ENCODE assay signal across 1 cellular context in the genomic region with DNA sequence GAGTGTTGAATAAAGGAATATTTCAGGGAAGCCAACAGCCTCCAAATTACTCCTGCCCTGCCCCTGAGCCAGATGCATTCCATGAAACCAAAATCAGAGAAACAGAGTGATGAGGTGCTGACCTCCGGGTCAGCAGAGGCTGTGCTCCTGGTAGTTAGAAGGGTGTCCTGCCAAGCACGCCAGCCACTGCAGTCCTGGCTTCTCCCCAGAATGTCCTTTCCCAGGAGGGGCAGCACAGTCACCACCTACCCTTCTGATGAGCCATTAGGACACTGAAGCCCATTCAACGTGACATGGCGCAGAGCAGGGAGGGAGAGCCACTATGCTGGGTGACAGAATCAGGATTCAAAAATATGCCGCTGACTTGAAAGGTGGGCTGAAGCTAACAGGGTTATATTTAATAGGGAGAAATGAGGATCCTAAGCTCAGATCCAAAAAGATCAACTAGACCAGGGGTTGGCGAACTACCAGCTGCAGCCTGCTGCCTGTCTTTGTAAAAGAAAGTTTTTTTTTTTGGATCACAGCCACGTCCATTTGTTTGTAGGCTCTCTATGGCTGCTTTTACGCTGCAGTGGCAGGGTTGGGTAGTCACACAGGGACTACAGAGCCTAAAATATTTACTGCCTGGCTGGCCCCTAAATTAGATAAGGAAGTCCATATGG.
TF ChIP-seq lines count a peak whose summit lies in the region.

No MANE protein-coding gene starts in this region.

TF ChIP-seq in H1, 55 proteins besides CTCF, POLR2A, EP300 and RAD21:
- TF ChIP-seq, protein P1, sequence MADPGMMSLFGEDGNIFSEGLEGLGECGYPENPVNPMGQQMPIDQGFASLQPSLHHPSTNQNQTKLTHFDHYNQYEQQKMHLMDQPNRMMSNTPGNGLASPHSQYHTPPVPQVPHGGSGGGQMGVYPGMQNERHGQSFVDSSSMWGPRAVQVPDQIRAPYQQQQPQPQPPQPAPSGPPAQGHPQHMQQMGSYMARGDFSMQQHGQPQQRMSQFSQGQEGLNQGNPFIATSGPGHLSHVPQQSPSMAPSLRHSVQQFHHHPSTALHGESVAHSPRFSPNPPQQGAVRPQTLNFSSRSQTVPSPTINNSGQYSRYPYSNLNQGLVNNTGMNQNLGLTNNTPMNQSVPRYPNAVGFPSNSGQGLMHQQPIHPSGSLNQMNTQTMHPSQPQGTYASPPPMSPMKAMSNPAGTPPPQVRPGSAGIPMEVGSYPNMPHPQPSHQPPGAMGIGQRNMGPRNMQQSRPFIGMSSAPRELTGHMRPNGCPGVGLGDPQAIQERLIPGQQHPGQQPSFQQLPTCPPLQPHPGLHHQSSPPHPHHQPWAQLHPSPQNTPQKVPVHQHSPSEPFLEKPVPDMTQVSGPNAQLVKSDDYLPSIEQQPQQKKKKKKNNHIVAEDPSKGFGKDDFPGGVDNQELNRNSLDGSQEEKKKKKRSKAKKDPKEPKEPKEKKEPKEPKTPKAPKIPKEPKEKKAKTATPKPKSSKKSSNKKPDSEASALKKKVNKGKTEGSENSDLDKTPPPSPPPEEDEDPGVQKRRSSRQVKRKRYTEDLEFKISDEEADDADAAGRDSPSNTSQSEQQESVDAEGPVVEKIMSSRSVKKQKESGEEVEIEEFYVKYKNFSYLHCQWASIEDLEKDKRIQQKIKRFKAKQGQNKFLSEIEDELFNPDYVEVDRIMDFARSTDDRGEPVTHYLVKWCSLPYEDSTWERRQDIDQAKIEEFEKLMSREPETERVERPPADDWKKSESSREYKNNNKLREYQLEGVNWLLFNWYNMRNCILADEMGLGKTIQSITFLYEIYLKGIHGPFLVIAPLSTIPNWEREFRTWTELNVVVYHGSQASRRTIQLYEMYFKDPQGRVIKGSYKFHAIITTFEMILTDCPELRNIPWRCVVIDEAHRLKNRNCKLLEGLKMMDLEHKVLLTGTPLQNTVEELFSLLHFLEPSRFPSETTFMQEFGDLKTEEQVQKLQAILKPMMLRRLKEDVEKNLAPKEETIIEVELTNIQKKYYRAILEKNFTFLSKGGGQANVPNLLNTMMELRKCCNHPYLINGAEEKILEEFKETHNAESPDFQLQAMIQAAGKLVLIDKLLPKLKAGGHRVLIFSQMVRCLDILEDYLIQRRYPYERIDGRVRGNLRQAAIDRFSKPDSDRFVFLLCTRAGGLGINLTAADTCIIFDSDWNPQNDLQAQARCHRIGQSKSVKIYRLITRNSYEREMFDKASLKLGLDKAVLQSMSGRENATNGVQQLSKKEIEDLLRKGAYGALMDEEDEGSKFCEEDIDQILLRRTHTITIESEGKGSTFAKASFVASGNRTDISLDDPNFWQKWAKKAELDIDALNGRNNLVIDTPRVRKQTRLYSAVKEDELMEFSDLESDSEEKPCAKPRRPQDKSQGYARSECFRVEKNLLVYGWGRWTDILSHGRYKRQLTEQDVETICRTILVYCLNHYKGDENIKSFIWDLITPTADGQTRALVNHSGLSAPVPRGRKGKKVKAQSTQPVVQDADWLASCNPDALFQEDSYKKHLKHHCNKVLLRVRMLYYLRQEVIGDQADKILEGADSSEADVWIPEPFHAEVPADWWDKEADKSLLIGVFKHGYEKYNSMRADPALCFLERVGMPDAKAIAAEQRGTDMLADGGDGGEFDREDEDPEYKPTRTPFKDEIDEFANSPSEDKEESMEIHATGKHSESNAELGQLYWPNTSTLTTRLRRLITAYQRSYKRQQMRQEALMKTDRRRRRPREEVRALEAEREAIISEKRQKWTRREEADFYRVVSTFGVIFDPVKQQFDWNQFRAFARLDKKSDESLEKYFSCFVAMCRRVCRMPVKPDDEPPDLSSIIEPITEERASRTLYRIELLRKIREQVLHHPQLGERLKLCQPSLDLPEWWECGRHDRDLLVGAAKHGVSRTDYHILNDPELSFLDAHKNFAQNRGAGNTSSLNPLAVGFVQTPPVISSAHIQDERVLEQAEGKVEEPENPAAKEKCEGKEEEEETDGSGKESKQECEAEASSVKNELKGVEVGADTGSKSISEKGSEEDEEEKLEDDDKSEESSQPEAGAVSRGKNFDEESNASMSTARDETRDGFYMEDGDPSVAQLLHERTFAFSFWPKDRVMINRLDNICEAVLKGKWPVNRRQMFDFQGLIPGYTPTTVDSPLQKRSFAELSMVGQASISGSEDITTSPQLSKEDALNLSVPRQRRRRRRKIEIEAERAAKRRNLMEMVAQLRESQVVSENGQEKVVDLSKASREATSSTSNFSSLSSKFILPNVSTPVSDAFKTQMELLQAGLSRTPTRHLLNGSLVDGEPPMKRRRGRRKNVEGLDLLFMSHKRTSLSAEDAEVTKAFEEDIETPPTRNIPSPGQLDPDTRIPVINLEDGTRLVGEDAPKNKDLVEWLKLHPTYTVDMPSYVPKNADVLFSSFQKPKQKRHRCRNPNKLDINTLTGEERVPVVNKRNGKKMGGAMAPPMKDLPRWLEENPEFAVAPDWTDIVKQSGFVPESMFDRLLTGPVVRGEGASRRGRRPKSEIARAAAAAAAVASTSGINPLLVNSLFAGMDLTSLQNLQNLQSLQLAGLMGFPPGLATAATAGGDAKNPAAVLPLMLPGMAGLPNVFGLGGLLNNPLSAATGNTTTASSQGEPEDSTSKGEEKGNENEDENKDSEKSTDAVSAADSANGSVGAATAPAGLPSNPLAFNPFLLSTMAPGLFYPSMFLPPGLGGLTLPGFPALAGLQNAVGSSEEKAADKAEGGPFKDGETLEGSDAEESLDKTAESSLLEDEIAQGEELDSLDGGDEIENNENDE (IDR thresholded peaks at IDR 0.05; ENCODE audit: insufficient replicate concordance, low read length), result no peak
- no peak for TF ChIP-seq ZNF274 (IDR thresholded peaks at IDR 0.05; ENCODE audit: borderline replicate concordance, extremely low read depth, low read length)
